In genomic region chr13:70623260-70623659, GRCh38 we compare ENCODE assay signal across 8 cellular contexts.
DNase-seq lines count a peak whose midpoint lies in the region; ATAC-seq and FAIRE-seq lines count a peak whose summit lies in the region.

No MANE protein-coding gene starts in this region.

- ATAC-seq in GM21529 (IDR thresholded peaks at IDR 0.05; ENCODE audit: unreplicated experiment) (peak; percentile 56), GM18909 (IDR thresholded peaks at IDR 0.05; ENCODE audit: poor library complexity, unreplicated experiment) (no peak), GM21737 (IDR thresholded peaks at IDR 0.05; ENCODE audit: unreplicated experiment) (no peak)

- peak; percentile 70 for FAIRE-seq in RCC 7860 (lab: Jason Lieb, UNC)
- FAIRE-seq in islet of Langerhans (lab: Jason Lieb, UNC), result peak; percentile 55

- DNase-seq in CD1c-positive myeloid dendritic cell (ENCODE audit: extremely low spot score), result peak; percentile 3
- DNase-seq in RCC 7860 (ENCODE audit: low spot score), result peak; percentile 8
- DNase-seq in anterior cingulate cortex (lab: John Stamatoyannopoulos, UW), result no peak
- DNase-seq in DMS79 (lab: John Stamatoyannopoulos, UW), result no peak

Comparison
In these comparisons a context has a peak if more than half of its experiments do, and no peak if none do; other contexts are left out.
1. DNase-seq: peak in CD1c-positive myeloid dendritic cell (single experiment) and RCC 7860 (single experiment); none in anterior cingulate cortex (0 of 58) and DMS79 (single experiment).